ENCODE assay signal across 1 cellular context in the genomic region with DNA sequence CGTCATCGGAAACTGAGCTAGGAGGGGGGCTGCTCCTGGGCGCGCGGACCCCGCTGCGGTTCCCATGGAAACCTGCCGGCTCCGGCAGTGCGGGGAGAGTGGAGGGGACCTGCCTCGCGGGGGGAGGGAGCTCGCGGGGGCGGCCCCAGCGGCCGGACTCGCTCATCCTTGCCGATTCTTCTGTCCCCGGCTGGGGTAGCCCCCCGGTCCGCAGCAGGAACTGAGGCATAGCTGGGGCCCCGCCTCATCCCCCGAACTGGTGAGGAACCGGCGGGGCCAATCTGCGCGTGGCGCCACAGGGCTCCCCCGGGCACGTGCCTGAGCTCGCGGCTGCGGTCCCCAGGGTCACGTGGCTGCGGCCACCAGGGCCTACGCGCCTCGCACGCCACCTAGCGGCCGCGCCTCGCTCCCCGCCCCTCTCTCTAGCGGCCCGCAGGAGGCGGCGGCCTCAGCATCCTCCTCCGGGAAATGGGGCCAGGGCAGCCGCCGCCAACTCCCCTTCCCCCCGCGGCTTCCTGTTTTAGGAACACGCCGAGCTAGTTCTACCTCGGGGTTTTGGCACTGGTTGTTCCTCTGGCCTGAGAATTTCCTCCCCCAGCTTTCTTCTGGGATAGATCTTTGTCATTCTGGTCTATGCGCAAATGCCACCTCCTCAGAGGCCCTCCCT.
TF ChIP-seq lines count a peak whose summit lies in the region.

No MANE protein-coding gene starts in this region.

TF ChIP-seq in HEK293, 187 proteins besides CTCF, POLR2A, EP300 and RAD21 (continued from another document and continues in another):
- TF ChIP-seq PRDM2 (tag by site-specific recombination; IDR thresholded peaks at IDR 0.05; ENCODE audit: borderline replicate concordance) = no peak
- peak; percentile 32 for TF ChIP-seq ZNF600 (tag by site-specific recombination; IDR thresholded peaks at IDR 0.05)
- no peak for TF ChIP-seq ZNF548 (tag by site-specific recombination; IDR thresholded peaks at IDR 0.05)
- TF ChIP-seq ZNF701 (tag by site-specific recombination; IDR thresholded peaks at IDR 0.05) = no peak
- no peak for TF ChIP-seq ZNF510 (tag by site-specific recombination; IDR thresholded peaks at IDR 0.05; ENCODE audit: insufficient replicate concordance)
- peak; percentile 87 for TF ChIP-seq KLF9 (tag by site-specific recombination; IDR thresholded peaks at IDR 0.05; ENCODE audit: low read depth)
- TF ChIP-seq YY2 (tag by site-specific recombination; IDR thresholded peaks at IDR 0.05) = peak; percentile 59; the same call in 1 of the 2 replicates
- TF ChIP-seq SETDB1 (IDR thresholded peaks at IDR 0.05; ENCODE audit: insufficient read length, low read length) = no peak
- TF ChIP-seq, protein P1, sequence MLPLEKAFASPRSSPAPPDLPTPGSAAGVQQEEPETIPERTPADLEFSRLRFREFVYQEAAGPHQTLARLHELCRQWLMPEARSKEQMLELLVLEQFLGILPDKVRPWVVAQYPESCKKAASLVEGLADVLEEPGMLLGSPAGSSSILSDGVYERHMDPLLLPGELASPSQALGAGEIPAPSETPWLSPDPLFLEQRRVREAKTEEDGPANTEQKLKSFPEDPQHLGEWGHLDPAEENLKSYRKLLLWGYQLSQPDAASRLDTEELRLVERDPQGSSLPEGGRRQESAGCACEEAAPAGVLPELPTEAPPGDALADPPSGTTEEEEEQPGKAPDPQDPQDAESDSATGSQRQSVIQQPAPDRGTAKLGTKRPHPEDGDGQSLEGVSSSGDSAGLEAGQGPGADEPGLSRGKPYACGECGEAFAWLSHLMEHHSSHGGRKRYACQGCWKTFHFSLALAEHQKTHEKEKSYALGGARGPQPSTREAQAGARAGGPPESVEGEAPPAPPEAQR (tag by site-specific recombination; IDR thresholded peaks at IDR 0.05) = no peak
- TF ChIP-seq ZBTB17 (tag by site-specific recombination; IDR thresholded peaks at IDR 0.05) = no peak
- no peak for TF ChIP-seq HOXD13 (CRISPR knock-in tag; IDR thresholded peaks at IDR 0.05; ENCODE audit: borderline replicate concordance)
- no peak for TF ChIP-seq ZNF555 (tag by site-specific recombination; conservative IDR thresholded peaks at IDR 0.05)
- TF ChIP-seq ZFP41 (tag by site-specific recombination; IDR thresholded peaks at IDR 0.05; ENCODE audit: borderline replicate concordance) = no peak
- TF ChIP-seq KLF8 (tag by site-specific recombination; IDR thresholded peaks at IDR 0.05) = peak; percentile 90
- TF ChIP-seq ZNF792 (tag by site-specific recombination; IDR thresholded peaks at IDR 0.05) = 0 out of 2 replicates have a peak, but pooled peaks have one; percentile 9
- TF ChIP-seq, protein P2, sequence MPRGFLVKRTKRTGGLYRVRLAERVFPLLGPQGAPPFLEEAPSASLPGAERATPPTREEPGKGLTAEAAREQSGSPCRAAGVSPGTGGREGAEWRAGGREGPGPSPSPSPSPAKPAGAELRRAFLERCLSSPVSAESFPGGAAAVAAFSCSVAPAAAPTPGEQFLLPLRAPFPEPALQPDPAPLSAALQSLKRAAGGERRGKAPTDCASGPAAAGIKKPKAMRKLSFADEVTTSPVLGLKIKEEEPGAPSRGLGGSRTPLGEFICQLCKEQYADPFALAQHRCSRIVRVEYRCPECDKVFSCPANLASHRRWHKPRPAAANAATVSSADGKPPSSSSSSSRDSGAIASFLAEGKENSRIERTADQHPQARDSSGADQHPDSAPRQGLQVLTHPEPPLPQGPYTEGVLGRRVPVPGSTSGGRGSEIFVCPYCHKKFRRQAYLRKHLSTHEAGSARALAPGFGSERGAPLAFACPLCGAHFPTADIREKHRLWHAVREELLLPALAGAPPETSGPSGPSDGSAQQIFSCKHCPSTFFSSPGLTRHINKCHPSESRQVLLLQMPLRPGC (tag by site-specific recombination; IDR thresholded peaks at IDR 0.05) = peak; percentile 75
- TF ChIP-seq ZNF341 (tag by site-specific recombination; IDR thresholded peaks at IDR 0.05; ENCODE audit: low read depth) = peak; percentile 74
- peak; percentile 97 for TF ChIP-seq ZNF692 (tag by site-specific recombination; IDR thresholded peaks at IDR 0.05)
- peak; percentile 75; the same call in 1 of the 2 replicates for TF ChIP-seq ZNF76 (tag by site-specific recombination; IDR thresholded peaks at IDR 0.05; ENCODE audit: borderline replicate concordance, low read depth)
- TF ChIP-seq ZNF202 (tag by site-specific recombination; IDR thresholded peaks at IDR 0.05; ENCODE audit: borderline replicate concordance) = no peak
- TF ChIP-seq ZNF366 (tag by site-specific recombination; conservative IDR thresholded peaks at IDR 0.05) = 0 out of 2 replicates have a peak, but pooled peaks have one; percentile 15
- peak; percentile 71 for TF ChIP-seq ZNF677 (tag by site-specific recombination; IDR thresholded peaks at IDR 0.05)
- no peak; the same call in 1 of the 2 replicates for TF ChIP-seq TRIM28 (IDR thresholded peaks at IDR 0.05; ENCODE audit: borderline replicate concordance, low read length)
- TF ChIP-seq, protein P3, sequence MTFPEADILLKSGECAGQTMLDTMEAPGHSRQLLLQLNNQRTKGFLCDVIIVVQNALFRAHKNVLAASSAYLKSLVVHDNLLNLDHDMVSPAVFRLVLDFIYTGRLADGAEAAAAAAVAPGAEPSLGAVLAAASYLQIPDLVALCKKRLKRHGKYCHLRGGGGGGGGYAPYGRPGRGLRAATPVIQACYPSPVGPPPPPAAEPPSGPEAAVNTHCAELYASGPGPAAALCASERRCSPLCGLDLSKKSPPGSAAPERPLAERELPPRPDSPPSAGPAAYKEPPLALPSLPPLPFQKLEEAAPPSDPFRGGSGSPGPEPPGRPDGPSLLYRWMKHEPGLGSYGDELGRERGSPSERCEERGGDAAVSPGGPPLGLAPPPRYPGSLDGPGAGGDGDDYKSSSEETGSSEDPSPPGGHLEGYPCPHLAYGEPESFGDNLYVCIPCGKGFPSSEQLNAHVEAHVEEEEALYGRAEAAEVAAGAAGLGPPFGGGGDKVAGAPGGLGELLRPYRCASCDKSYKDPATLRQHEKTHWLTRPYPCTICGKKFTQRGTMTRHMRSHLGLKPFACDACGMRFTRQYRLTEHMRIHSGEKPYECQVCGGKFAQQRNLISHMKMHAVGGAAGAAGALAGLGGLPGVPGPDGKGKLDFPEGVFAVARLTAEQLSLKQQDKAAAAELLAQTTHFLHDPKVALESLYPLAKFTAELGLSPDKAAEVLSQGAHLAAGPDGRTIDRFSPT (tag by site-specific recombination; IDR thresholded peaks at IDR 0.05) = peak; percentile 79; the same call in 1 of the 2 replicates
- no peak for TF ChIP-seq ZNF48 (tag by site-specific recombination; IDR thresholded peaks at IDR 0.05)
- TF ChIP-seq ZSCAN23 (tag by site-specific recombination; IDR thresholded peaks at IDR 0.05) = peak; percentile 48; the same call in 1 of the 2 replicates
- TF ChIP-seq ZNF768 (tag by site-specific recombination; IDR thresholded peaks at IDR 0.05) = no peak
- TF ChIP-seq HOXC10 (CRISPR knock-in tag; IDR thresholded peaks at IDR 0.05) = no peak
- peak; percentile 99 for TF ChIP-seq PATZ1 (tag by site-specific recombination; IDR thresholded peaks at IDR 0.05)
- peak; percentile 63 for TF ChIP-seq ZNF629 (tag by site-specific recombination; IDR thresholded peaks at IDR 0.05)
- no peak for TF ChIP-seq SCRT1 (tag by site-specific recombination; IDR thresholded peaks at IDR 0.05; ENCODE audit: borderline replicate concordance)
- TF ChIP-seq ZXDB (tag by site-specific recombination; IDR thresholded peaks at IDR 0.05) = peak; percentile 90
- TF ChIP-seq BCL11B (tag by site-specific recombination; IDR thresholded peaks at IDR 0.05; ENCODE audit: low read depth) = peak; percentile 95
- no peak for TF ChIP-seq ZNF624 (tag by site-specific recombination; IDR thresholded peaks at IDR 0.05)
- no peak for TF ChIP-seq ZNF132 (tag by site-specific recombination; IDR thresholded peaks at IDR 0.05; ENCODE audit: borderline replicate concordance)
- 0 out of 2 replicates have a peak, but pooled peaks have one; percentile 38 for TF ChIP-seq ZNF639 (tag by site-specific recombination; IDR thresholded peaks at IDR 0.05)
